14 cellular contexts compared by ENCODE assay signal in the genomic region with DNA sequence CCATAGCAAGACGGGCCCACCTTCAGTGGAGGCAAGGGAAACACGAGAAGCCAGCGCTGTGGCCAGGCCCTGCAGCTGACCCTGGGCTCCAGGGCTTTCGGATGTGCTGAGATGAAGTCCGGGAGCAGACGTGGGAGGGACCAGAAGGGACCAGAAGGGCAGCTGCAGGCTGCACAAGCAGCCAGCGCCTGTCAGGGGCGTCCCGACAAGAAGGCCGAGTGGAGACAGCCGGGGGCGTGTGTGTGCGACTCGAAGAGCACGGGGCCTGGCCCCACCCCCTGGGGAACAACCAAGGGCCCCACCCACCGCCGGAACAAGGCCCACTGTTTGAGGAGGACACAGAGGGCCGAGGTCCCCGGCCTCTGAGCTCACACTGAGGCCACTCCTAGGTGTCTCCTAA.
"Had no signal": no experiment of that assay in that cellular context is flagged by ENCODE, and none has a peak within 500 bp of the region (broad histone marks: within the 10 kb centered on the region; RNA-seq: fewer than 3 reads in every experiment).

No MANE protein-coding gene starts in this region.

- H3K4me3 Mint-ChIP-seq: activated B cell treated with CpG ODN at 0.5 μM for 24 hours; activated CD4-positive, alpha-beta T cell treated with anti-CD3 and anti-CD28 coated beads, Interleukin-2, amount 10 ng/mL, durations not matched to agents 7 days and 5 days; activated naive CD8-positive, alpha-beta T cell treated with anti-CD3 and anti-CD28 coated beads, Interleukin-2, amount 10 ng/mL, durations not matched to agents 7 days and 5 days; naive thymus-derived CD8-positive, alpha-beta T cell; stimulated activated naive CD8-positive, alpha-beta T cell treated with anti-CD3 and anti-CD28 coated beads, Interleukin-15, amount 100 ng/mL, for 72 hours had no signal

- H3K27ac Mint-ChIP-seq: activated B cell treated with CpG ODN at 0.5 μM for 24 hours; activated CD4-positive, alpha-beta T cell treated with anti-CD3 and anti-CD28 coated beads, Interleukin-2, amount 10 ng/mL, durations not matched to agents 7 days and 5 days had no signal

- H3K4me3 ChIP-seq: ascending aorta, lower lobe of right lung, sigmoid colon, thoracic aorta had no signal

- H3K9me3 Mint-ChIP-seq: activated B cell treated with CpG ODN at 0.5 μM for 24 hours; activated CD4-positive, alpha-beta T cell treated with anti-CD3 and anti-CD28 coated beads, Interleukin-2, amount 10 ng/mL, durations not matched to agents 7 days and 5 days; activated naive CD8-positive, alpha-beta T cell treated with anti-CD3 and anti-CD28 coated beads, Interleukin-2, amount 10 ng/mL, durations not matched to agents 7 days and 5 days; naive thymus-derived CD8-positive, alpha-beta T cell; stimulated activated naive CD8-positive, alpha-beta T cell treated with anti-CD3 and anti-CD28 coated beads, Interleukin-15, amount 100 ng/mL, for 72 hours had no signal

- H3K27ac ChIP-seq: ascending aorta, lower lobe of right lung, sigmoid colon, thoracic aorta had no signal

- ATAC-seq: lower lobe of right lung; naive thymus-derived CD8-positive, alpha-beta T cell; SK-N-SH treated with all-trans-retinoic acid at 6 μM for 48 hours; stimulated activated naive CD8-positive, alpha-beta T cell treated with anti-CD3 and anti-CD28 coated beads, Interleukin-15, amount 100 ng/mL, for 72 hours had no signal

- H3K4me1 ChIP-seq: ascending aorta, lower lobe of right lung, sigmoid colon had no signal

- H3K9me3 ChIP-seq: ascending aorta, lower lobe of right lung, sigmoid colon, thoracic aorta had no signal

- H3K4me1 Mint-ChIP-seq: activated B cell treated with CpG ODN at 0.5 μM for 24 hours; activated CD4-positive, alpha-beta T cell treated with anti-CD3 and anti-CD28 coated beads, Interleukin-2, amount 10 ng/mL, durations not matched to agents 7 days and 5 days; activated naive CD8-positive, alpha-beta T cell treated with anti-CD3 and anti-CD28 coated beads, Interleukin-2, amount 10 ng/mL, durations not matched to agents 7 days and 5 days; stimulated activated naive CD8-positive, alpha-beta T cell treated with anti-CD3 and anti-CD28 coated beads, Interleukin-15, amount 100 ng/mL, for 72 hours had no signal

- H3K27me3 ChIP-seq: ascending aorta, sigmoid colon had no signal

- DNase-seq: activated B cell treated with CpG ODN at 0.5 μM for 24 hours; activated CD4-positive, alpha-beta T cell treated with anti-CD3 and anti-CD28 coated beads, Interleukin-2, amount 10 ng/mL, durations not matched to agents 7 days and 5 days; activated effector memory CD4-positive, alpha-beta T cell treated with Interleukin-2 at 50 U/mL for 16 hours; activated naive CD8-positive, alpha-beta T cell treated with anti-CD3 and anti-CD28 coated beads, Interleukin-2, amount 10 ng/mL, durations not matched to agents 7 days and 5 days; foreskin melanocyte; lower lobe of right lung; naive thymus-derived CD8-positive, alpha-beta T cell; posterior cingulate gyrus; sigmoid colon; stimulated activated CD4-positive, alpha-beta T cell treated with anti-CD3 and anti-CD28 coated beads, Interleukin-12 subunit alpha, Interleukin-12 subunit beta, amount 100 ng/mL, for 4 hours; stimulated activated naive CD8-positive, alpha-beta T cell treated with anti-CD3 and anti-CD28 coated beads, Interleukin-15, amount 100 ng/mL, for 72 hours had no signal
